7 cellular contexts compared by ENCODE assay signal in genomic region chr14:90525353-90526028, GRCh38.
DNase-seq lines count a peak whose midpoint lies in the region; ATAC-seq, FAIRE-seq and TF ChIP-seq lines count a peak whose summit lies in the region.
"Not testable (repeated sequence)": the region's sequence is repeated elsewhere in the genome, so short reads cannot be mapped to it uniquely, and the experiment has no call there.

No MANE protein-coding gene starts in this region.

- not testable (repeated sequence) for H3K4me3 Mint-ChIP-seq in WTC11; effector memory CD8-positive, alpha-beta T cell

- H3K27ac ChIP-seq in HepG2 (ENCODE audit: extremely low read length, insufficient read depth, low read length); psoas muscle; upper lobe of right lung: not testable (repeated sequence)

- intact Hi-C loops in HepG2 (cut with micrococcal nuclease; ENCODE audit: unreplicated experiment); psoas muscle (cut with DNase I); upper lobe of right lung (cut with DNase I): not testable (repeated sequence)

- ATAC-seq in WTC11 (peak; percentile 45), HepG2 (peak; percentile 84), psoas muscle (peak; percentile 29 to 46 (median 39)), upper lobe of right lung (peak; percentile 24)
- peak; percentile 40 to 53 for ATAC-seq in activated naive CD4-positive, alpha-beta T cell treated with anti-CD3 and anti-CD28 coated beads, Interleukin-2, amount 50 U/mL, for 72 hours
- ATAC-seq in effector memory CD8-positive, alpha-beta T cell (replicated peaks) = peak; percentile 14

- not testable (repeated sequence) for H3K79me2 ChIP-seq in HepG2 (ENCODE audit: insufficient read depth, low read length)

- not testable (repeated sequence) for H2AFZ ChIP-seq in HepG2 (ENCODE audit: low read length)

- H3K4me3 ChIP-seq in HepG2 (replicated peaks in 1 of 3; ENCODE audit: insufficient read depth in 1 of 3, low read depth in 2 of 3, low read length in 3 of 3); psoas muscle; upper lobe of right lung: not testable (repeated sequence)

- not testable (repeated sequence) for TF ChIP-seq POLR2A in HepG2 (IDR thresholded peaks at IDR 0.05; ENCODE audit: insufficient read depth in 1 of 2, low read depth in 2 of 2, low read length in 2 of 2)

- WGBS in HepG2 (ENCODE audit: low lambda C conversion rate) = 78% methylated on average over 8 of the region's 42 CpGs
- 83 to 87% (median 84%) methylated on average over 27 to 29 of the region's 42 CpGs for WGBS in psoas muscle, 3 donors

- not testable (repeated sequence) for H3K4me1 Mint-ChIP-seq in WTC11; effector memory CD8-positive, alpha-beta T cell (ENCODE audit: low read depth in 2 of 2)

- DNase-seq in GM19239 (ENCODE audit: insufficient read length, low spot score); WTC11 (ENCODE audit: low spot score); activated naive CD4-positive, alpha-beta T cell treated with anti-CD3 and anti-CD28 coated beads, Interleukin-2, amount 50 U/mL, for 72 hours (ENCODE audit: low spot score in 2 of 2); effector memory CD8-positive, alpha-beta T cell; HepG2 (ENCODE audit: low spot score); psoas muscle; upper lobe of right lung: not testable (repeated sequence)

- not testable (repeated sequence) for H3K27me3 ChIP-seq in HepG2 (ENCODE audit: control insufficient read depth in 1 of 2, insufficient read depth in 2 of 2, low read length in 2 of 2); psoas muscle (ENCODE audit: insufficient read depth in 3 of 3, low read length in 2 of 3); upper lobe of right lung

- not testable (repeated sequence) for H3K27me3 Mint-ChIP-seq in WTC11 (ENCODE audit: low read depth)
- peaks cover 20 to 36% of the 10 kb centered on the region in 2 donors for H3K27me3 Mint-ChIP-seq in effector memory CD8-positive, alpha-beta T cell

- not testable (repeated sequence) for H3K36me3 ChIP-seq in HepG2 (replicated peaks in 1 of 2; ENCODE audit: control insufficient read depth in 1 of 2, insufficient read depth in 2 of 2, low read length in 2 of 2); psoas muscle (ENCODE audit: insufficient read depth in 1 of 2, low read depth in 1 of 2); upper lobe of right lung

- not testable (repeated sequence) for TF ChIP-seq RAD21 in HepG2 (CRISPR knock-in tag; IDR thresholded peaks at IDR 0.05)

- FAIRE-seq in GM19239 (lab: Jason Lieb, UNC) (peak; percentile 44), HepG2 (lab: Jason Lieb, UNC) (peak; percentile 87)

- peaks cover 18% of the 10 kb centered on the region for H3K9me3 Mint-ChIP-seq in WTC11
- H3K9me3 Mint-ChIP-seq in activated naive CD4-positive, alpha-beta T cell treated with anti-CD3 and anti-CD28 coated beads, Interleukin-2, amount 50 U/mL, for 72 hours = peaks cover 8 to 18% of the 10 kb centered on the region in 2 donors
- H3K9me3 Mint-ChIP-seq in effector memory CD8-positive, alpha-beta T cell = not testable (repeated sequence)

- POLR2A ChIA-PET in WTC11 (lab: Charles Lee); HepG2 (lab: Yijun Ruan, JAX): not testable (repeated sequence)

- not testable (repeated sequence) for H3K4me1 ChIP-seq in HepG2 (ENCODE audit: insufficient read depth, low read length); upper lobe of right lung
- H3K4me1 ChIP-seq in psoas muscle = peaks cover 21% of the 10 kb centered on the region

- not testable (repeated sequence) for TF ChIP-seq EP300 in HepG2 (IDR thresholded peaks at IDR 0.05; ENCODE audit: low read depth in 2 of 2, low read length in 2 of 2); HepG2 (CRISPR knock-in tag; IDR thresholded peaks at IDR 0.05; ENCODE audit: borderline replicate concordance)

- H3K9ac ChIP-seq in HepG2 (ENCODE audit: insufficient read depth, low read depth, low read length) = not testable (repeated sequence)

- peaks cover 12% of the 10 kb centered on the region for H3K9me3 ChIP-seq in HepG2 (ENCODE audit: low read length)
- H3K9me3 ChIP-seq in psoas muscle, upper lobe of right lung: not testable (repeated sequence)

- H3K27ac Mint-ChIP-seq in WTC11; activated naive CD4-positive, alpha-beta T cell treated with anti-CD3 and anti-CD28 coated beads, Interleukin-2, amount 50 U/mL, for 72 hours; effector memory CD8-positive, alpha-beta T cell: not testable (repeated sequence)

- not testable (repeated sequence) for BruUV-seq in HepG2 (replicated peaks; lab: Mats Ljungman, UMichigan)

- CTCF ChIA-PET in WTC11 (lab: Charles Lee); HepG2 (lab: Yijun Ruan, JAX; ENCODE audit: low intra/inter-chr PET ratio, low total read pairs): not testable (repeated sequence)

- peaks cover 11% of the 10 kb centered on the region for H3K36me3 Mint-ChIP-seq in WTC11
- H3K36me3 Mint-ChIP-seq in activated naive CD4-positive, alpha-beta T cell treated with anti-CD3 and anti-CD28 coated beads, Interleukin-2, amount 50 U/mL, for 72 hours = peaks cover 4 to 23% of the 10 kb centered on the region in 2 donors
- H3K36me3 Mint-ChIP-seq in effector memory CD8-positive, alpha-beta T cell (ENCODE audit: insufficient read depth) = not testable (repeated sequence)

- TF ChIP-seq CTCF in WTC11 (IDR thresholded peaks at IDR 0.05); HepG2 (CRISPR knock-in tag; IDR thresholded peaks at IDR 0.05); psoas muscle (IDR thresholded peaks at IDR 0.05); upper lobe of right lung (IDR thresholded peaks at IDR 0.05): not testable (repeated sequence)

- in situ Hi-C loops in HepG2 (cut with HindIII; ENCODE audit: extremely low pct_ligation_motif_present, low pct_unique_long_range_greater_than_20kb) = not testable (repeated sequence)

- H4K20me1 ChIP-seq in HepG2 (ENCODE audit: insufficient read depth, low read length) = not testable (repeated sequence)

- not testable (repeated sequence) for H3K4me2 ChIP-seq in HepG2 (ENCODE audit: low read depth, low read length)

Comparison
In these comparisons a context has a peak if more than half of its experiments do, and no peak if none do; other contexts are left out.
1. ATAC-seq: peak in every context shown above with its lines; median percentile 84 in HepG2; 46 in activated naive CD4-positive, alpha-beta T cell treated with anti-CD3 and anti-CD28 coated beads, Interleukin-2, amount 50 U/mL, for 72 hours; 45 in WTC11; 39 in psoas muscle; 24 in upper lobe of right lung; 14 in effector memory CD8-positive, alpha-beta T cell.